Comparison of ENCODE assay signal across 8 cellular contexts in the genomic region with DNA sequence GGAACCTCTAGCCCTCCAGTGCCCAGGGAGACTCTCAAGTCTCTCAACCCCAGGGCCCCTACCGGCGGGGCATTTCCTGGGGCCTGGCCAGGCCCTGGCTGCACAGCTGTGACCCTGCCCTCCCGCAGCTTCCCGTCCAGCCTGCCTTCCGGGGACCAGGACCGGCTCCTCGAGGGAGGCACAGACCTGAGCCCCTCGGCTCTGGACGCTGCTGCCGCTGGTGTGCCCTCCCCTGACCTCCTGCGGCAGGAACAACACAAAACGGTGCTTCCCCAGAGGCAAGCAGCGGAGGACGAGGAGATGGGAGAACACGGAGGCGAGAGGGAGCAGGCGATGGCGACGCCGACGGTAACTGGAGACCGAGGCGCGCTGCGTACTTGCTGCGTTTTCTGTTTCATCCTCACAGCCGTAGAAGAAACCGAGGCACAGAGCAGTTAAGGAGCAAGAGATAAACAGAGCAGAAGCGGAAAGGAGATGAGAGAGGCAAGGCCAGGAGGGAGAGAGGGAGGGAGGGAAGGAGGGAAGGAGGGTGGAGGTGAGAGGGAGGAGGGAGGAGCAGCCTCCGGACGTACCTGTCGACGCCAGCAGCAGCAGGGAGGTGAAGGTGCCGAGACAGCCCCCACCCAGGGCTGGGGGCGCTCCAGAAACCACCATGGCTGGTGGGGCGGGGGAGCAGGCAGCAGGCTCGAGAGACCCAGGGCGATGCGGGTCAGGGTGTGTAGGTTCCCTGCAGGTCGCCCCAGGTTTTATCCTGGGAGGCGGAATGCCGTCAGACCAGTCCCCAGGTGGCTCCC. TPM values are rescaled to one million over a fixed set of nuclear protein-coding genes. Genes with fewer than 3 reads are reported as not detected.
DNase-seq lines count a peak whose midpoint lies in the region; ATAC-seq, FAIRE-seq and TF ChIP-seq lines count a peak whose summit lies in the region.

A gene with protein sequence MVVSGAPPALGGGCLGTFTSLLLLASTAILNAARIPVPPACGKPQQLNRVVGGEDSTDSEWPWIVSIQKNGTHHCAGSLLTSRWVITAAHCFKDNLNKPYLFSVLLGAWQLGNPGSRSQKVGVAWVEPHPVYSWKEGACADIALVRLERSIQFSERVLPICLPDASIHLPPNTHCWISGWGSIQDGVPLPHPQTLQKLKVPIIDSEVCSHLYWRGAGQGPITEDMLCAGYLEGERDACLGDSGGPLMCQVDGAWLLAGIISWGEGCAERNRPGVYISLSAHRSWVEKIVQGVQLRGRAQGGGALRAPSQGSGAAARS (minus strand): TSS at position 720 of the 794 bp plus-strand sequence. CDS start 66 bp downstream, at position 654.

- H3K4me3 ChIP-seq in kidney (ENCODE audit: low read length in 2 of 2), result peak within 1 kb of the TSS; percentile 38 to 51
- no peak within 1 kb of the TSS for H3K4me3 ChIP-seq in WERI-Rb-1 (ENCODE audit: low read depth, low read length)

- H3K4me1 ChIP-seq in kidney (ENCODE audit: control insufficient read depth in 1 of 2, insufficient read depth in 1 of 2, low read depth in 1 of 2, low read length in 2 of 2), result no peaks in the 10 kb centered on the region

- peak within 1 kb of the TSS; percentile 85 to 90 for H3K4me3 Mint-ChIP-seq in activated T-cell treated with anti-CD3 and anti-CD28 coated beads, Interleukin-2, amount 50 U/mL, for 72 hours
- peak within 1 kb of the TSS; percentile 93 for H3K4me3 Mint-ChIP-seq in type B pancreatic cell

- peaks cover 8 to 10% of the 10 kb centered on the region in 2 donors for H3K36me3 Mint-ChIP-seq in activated T-cell treated with anti-CD3 and anti-CD28 coated beads, Interleukin-2, amount 50 U/mL, for 72 hours (ENCODE audit: insufficient read depth in 2 of 2)
- peaks cover 9% of the 10 kb centered on the region for H3K36me3 Mint-ChIP-seq in type B pancreatic cell

- no peak for FAIRE-seq in kidney (lab: Jason Lieb, UNC)

- peak within 1 kb of the TSS; percentile 76 to 85 for H3K27ac ChIP-seq in kidney (ENCODE audit: low read depth in 2 of 2, low read length in 2 of 2)
- H3K27ac ChIP-seq in WERI-Rb-1, result no peak within 1 kb of the TSS

- H3K36me3 ChIP-seq in kidney (ENCODE audit: control insufficient read depth in 1 of 2, insufficient read depth in 2 of 2, low read length in 2 of 2), result no peaks in the 10 kb centered on the region
- no peaks in the 10 kb centered on the region for H3K36me3 ChIP-seq in WERI-Rb-1

- no peaks in the 10 kb centered on the region for H3K27me3 ChIP-seq in WERI-Rb-1 (ENCODE audit: insufficient read depth, low read depth, severe bottlenecking)

- peak within 1 kb of the TSS; percentile 41 to 65 for H3K9ac ChIP-seq in kidney (ENCODE audit: low read length in 2 of 2)

- peaks cover 4 to 7% of the 10 kb centered on the region in 2 donors for H3K9me3 Mint-ChIP-seq in activated T-cell treated with anti-CD3 and anti-CD28 coated beads, Interleukin-2, amount 50 U/mL, for 72 hours
- H3K9me3 Mint-ChIP-seq in type B pancreatic cell, result peaks cover 10% of the 10 kb centered on the region

- TF ChIP-seq CTCF in kidney (IDR thresholded peaks at IDR 0.05; ENCODE audit: borderline replicate concordance, extremely low read depth, insufficient read depth) (no peak), type B pancreatic cell (conservative IDR thresholded peaks at IDR 0.05) (no peak), WERI-Rb-1 (IDR thresholded peaks at IDR 0.05; ENCODE audit: low read depth, low read length) (no peak)

- peak within 1 kb of the TSS; percentile 36 for H3K27ac Mint-ChIP-seq in activated T-cell treated with anti-CD3 and anti-CD28 coated beads, Interleukin-2, amount 50 U/mL, for 72 hours
- peak within 1 kb of the TSS; percentile 89 for H3K27ac Mint-ChIP-seq in type B pancreatic cell

- peak; percentile 35 for DNase-seq in activated T-cell treated with anti-CD3 and anti-CD28 coated beads, Interleukin-2, amount 50 U/mL, for 1 hour
- no peak for DNase-seq in activated T-cell treated with anti-CD3 and anti-CD28 coated beads for 4 hours
- DNase-seq in activated T-cell treated with anti-CD3 and anti-CD28 coated beads, Interleukin-2, amount 50 U/mL, for 72 hours, result peak in 1 of 2 donors; percentile 24
- peak; percentile 90 for DNase-seq in kidney
- no peak for DNase-seq in type B pancreatic cell (ENCODE audit: extremely low spot score, unreplicated experiment)
- DNase-seq in WERI-Rb-1, result no peak

- H3K9me3 ChIP-seq in kidney (ENCODE audit: control insufficient read depth in 1 of 2, low read length in 2 of 2) (peaks cover 2 to 12% of the 10 kb centered on the region in 2 donors), WERI-Rb-1 (ENCODE audit: severe bottlenecking) (peaks cover 10% of the 10 kb centered on the region)

- intact Hi-C loops in kidney (cut with DNase I), result no loop called here

- ATAC-seq in activated T-cell treated with anti-CD3 and anti-CD28 coated beads, Interleukin-2, amount 50 U/mL, for 72 hours (replicated peaks in 1 of 2), result peak; percentile 58 to 59
- ATAC-seq in GM19324 (IDR thresholded peaks at IDR 0.05; ENCODE audit: low FRiP score, unreplicated experiment) (no peak), GM18502 (IDR thresholded peaks at IDR 0.05; ENCODE audit: poor library complexity, unreplicated experiment) (no peak)

- peaks cover 19% of the 10 kb centered on the region for H3K27me3 Mint-ChIP-seq in activated T-cell treated with anti-CD3 and anti-CD28 coated beads, Interleukin-2, amount 50 U/mL, for 72 hours (ENCODE audit: low read depth)
- peaks cover 30% of the 10 kb centered on the region for H3K27me3 Mint-ChIP-seq in type B pancreatic cell

- peaks cover 11% of the 10 kb centered on the region for H3K4me1 Mint-ChIP-seq in activated T-cell treated with anti-CD3 and anti-CD28 coated beads, Interleukin-2, amount 50 U/mL, for 72 hours (ENCODE audit: low read depth)
- H3K4me1 Mint-ChIP-seq in type B pancreatic cell (ENCODE audit: unreplicated experiment), result no peaks in the 10 kb centered on the region

RNA-seq across cellular contexts. Expression of the gene that starts here (rescaled TPM):
- total RNA-seq in activated T-cell treated with anti-CD3 and anti-CD28 coated beads, Interleukin-2, amount 50 U/mL, for 72 hours, result 1 to 10 TPM in 1 of 2 donors, not detected in 1; 1.1 TPM
- 30.8 TPM for total RNA-seq in kidney
- polyA plus RNA-seq in kidney (ENCODE audit: insufficient read depth, low read depth, low replicate concordance), result 11.0 TPM
- total RNA-seq in type B pancreatic cell (ENCODE audit: low replicate concordance), result 42.5 and 56.8 TPM in 2 replicates

Comparison
In these comparisons a context has a peak if more than half of its experiments do, and no peak if none do; other contexts are left out.
1. RNA of the gene that starts here (total RNA-seq): 42.5 to 56.8 TPM in type B pancreatic cell and 30.8 TPM in kidney (single experiment); 1.1 TPM in activated T-cell treated with anti-CD3 and anti-CD28 coated beads, Interleukin-2, amount 50 U/mL, for 72 hours; every median in the first group is over 10 times any median in the second.
2. DNase-seq: peak in activated T-cell treated with anti-CD3 and anti-CD28 coated beads, Interleukin-2, amount 50 U/mL, for 1 hour (single experiment) and kidney (single experiment); none in activated T-cell treated with anti-CD3 and anti-CD28 coated beads for 4 hours (single experiment), type B pancreatic cell (single experiment) and WERI-Rb-1 (single experiment).
3. ATAC-seq: peak in activated T-cell treated with anti-CD3 and anti-CD28 coated beads, Interleukin-2, amount 50 U/mL, for 72 hours (2 of 2); none in GM19324 (single experiment) and GM18502 (single experiment).